Comparison of ENCODE assay signal across 8 cellular contexts in the genomic region with DNA sequence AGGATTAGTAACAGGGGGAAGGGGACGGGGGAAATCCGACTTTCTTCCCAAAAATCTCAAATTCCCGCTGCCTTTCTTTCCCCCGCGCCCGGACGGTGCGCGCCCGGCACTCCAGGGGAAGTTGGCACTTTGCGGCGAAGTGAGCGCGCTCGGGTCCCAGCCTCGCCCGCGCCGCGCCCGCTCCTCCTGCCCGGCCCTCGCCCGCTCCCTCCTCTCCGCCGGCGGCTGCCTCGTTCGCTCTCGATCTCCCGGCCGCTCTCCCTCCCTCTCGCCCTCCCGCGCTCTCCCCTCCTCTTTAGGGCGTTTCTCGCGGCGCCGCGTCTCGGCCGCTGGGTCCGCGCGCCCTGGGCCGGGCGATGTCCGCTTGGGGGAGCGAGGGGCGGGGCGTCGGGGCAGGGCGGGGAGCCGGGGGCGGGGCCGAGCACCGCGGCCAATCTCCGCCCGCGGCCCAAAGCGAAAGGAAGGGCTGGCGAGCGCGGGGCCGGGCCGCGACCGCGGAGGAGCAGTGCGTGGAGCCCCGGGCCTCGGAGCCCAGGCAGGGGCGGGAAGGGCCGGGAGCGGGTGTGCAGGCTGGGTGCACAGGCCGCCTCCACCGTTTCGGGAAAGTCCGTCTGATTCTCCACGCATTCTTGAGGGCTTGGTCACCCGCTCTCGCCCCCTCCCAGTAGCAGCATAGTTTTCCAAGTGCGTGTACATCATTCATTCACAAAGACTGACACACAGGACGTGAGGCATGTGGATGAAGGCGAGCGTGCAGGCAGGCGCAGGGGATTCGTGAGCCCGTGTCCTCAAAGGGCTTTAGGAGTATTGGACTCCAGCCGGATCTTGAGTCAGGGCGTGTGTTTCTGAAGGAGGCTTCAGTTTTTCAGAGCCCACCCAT.
DNase-seq lines count a peak whose midpoint lies in the region; ATAC-seq lines count a peak whose summit lies in the region.

No MANE protein-coding gene starts in this region.

- H3K27ac ChIP-seq in cingulate gyrus (ENCODE audit: low read depth, low read length): peak overlapping the region; percentile 86

- POLR2A ChIA-PET in activated CD4-positive, alpha-beta T cell treated with anti-CD3 and anti-CD28 coated beads for 36 hours (lab: Charles Lee): interaction anchor here (0.6 to 2.5 kb wide), 16 partner anchors 10 to 349 kb away, joined by 3 to 11 read pairs (median 5); no protein-coding TSS in a partner anchor

- peak overlapping the region; percentile 96 for H3K4me3 Mint-ChIP-seq in activated CD4-positive, alpha-beta T cell treated with anti-CD3 and anti-CD28 coated beads for 36 hours

- intact Hi-C loops in activated CD4-positive, alpha-beta T cell treated with anti-CD3 and anti-CD28 coated beads for 36 hours (cut with DNase I, micrococcal nuclease): loop anchor here (1.0 to 5.0 kb wide), 15 partner anchors 15 to 485 kb away; no protein-coding TSS in a partner anchor

- H3K36me3 Mint-ChIP-seq in activated CD4-positive, alpha-beta T cell treated with anti-CD3 and anti-CD28 coated beads for 36 hours (ENCODE audit: low read depth): peaks cover 44% of the 10 kb centered on the region

- CTCF ChIA-PET in activated CD4-positive, alpha-beta T cell treated with anti-CD3 and anti-CD28 coated beads for 36 hours (lab: Charles Lee): interaction anchor here (0.6 to 2.7 kb wide), 24 partner anchors 10 to 283 kb away, joined by 3 to 14 read pairs (median 3); no protein-coding TSS in a partner anchor

- H3K27me3 Mint-ChIP-seq in activated CD4-positive, alpha-beta T cell treated with anti-CD3 and anti-CD28 coated beads for 36 hours: no peaks in the 10 kb centered on the region

- peaks cover 42% of the 10 kb centered on the region for H3K4me1 Mint-ChIP-seq in activated CD4-positive, alpha-beta T cell treated with anti-CD3 and anti-CD28 coated beads for 36 hours

- ATAC-seq in GM18907 (IDR thresholded peaks at IDR 0.05; ENCODE audit: unreplicated experiment) (peak; percentile 80), HG03135 (IDR thresholded peaks at IDR 0.05; ENCODE audit: unreplicated experiment) (peak; percentile 71)
- ATAC-seq in activated CD4-positive, alpha-beta T cell treated with anti-CD3 and anti-CD28 coated beads for 36 hours: peak; percentile 70

- no peaks in the 10 kb centered on the region for H3K9me3 Mint-ChIP-seq in activated CD4-positive, alpha-beta T cell treated with anti-CD3 and anti-CD28 coated beads for 36 hours (ENCODE audit: low read depth)

- peak overlapping the region; percentile 99 for H3K27ac Mint-ChIP-seq in activated CD4-positive, alpha-beta T cell treated with anti-CD3 and anti-CD28 coated beads for 36 hours

- DNase-seq in AG08396 (ENCODE audit: low spot score) (peak; percentile 94), NCI-H226 (peak; percentile 99), kidney tubule cell (ENCODE audit: low spot score) (peak; percentile 100)
- peak; percentile 95 for DNase-seq in activated CD4-positive, alpha-beta T cell treated with anti-CD3 and anti-CD28 coated beads for 36 hours
- DNase-seq in stimulated activated CD4-positive, alpha-beta T cell treated with anti-CD3 and anti-CD28 coated beads, Interleukin-15, amount 100 ng/mL, for 48 hours (ENCODE audit: low read depth in 2 of 2): peak; percentile 84 to 88

Comparison
In these comparisons a context has a peak if more than half of its experiments do, and no peak if none do; other contexts are left out.
1. Peak in every context shown above with its lines: DNase-seq, ATAC-seq and H3K27ac ChIP-seq.